ENCODE assay signal across 2 cellular contexts in the genomic region with DNA sequence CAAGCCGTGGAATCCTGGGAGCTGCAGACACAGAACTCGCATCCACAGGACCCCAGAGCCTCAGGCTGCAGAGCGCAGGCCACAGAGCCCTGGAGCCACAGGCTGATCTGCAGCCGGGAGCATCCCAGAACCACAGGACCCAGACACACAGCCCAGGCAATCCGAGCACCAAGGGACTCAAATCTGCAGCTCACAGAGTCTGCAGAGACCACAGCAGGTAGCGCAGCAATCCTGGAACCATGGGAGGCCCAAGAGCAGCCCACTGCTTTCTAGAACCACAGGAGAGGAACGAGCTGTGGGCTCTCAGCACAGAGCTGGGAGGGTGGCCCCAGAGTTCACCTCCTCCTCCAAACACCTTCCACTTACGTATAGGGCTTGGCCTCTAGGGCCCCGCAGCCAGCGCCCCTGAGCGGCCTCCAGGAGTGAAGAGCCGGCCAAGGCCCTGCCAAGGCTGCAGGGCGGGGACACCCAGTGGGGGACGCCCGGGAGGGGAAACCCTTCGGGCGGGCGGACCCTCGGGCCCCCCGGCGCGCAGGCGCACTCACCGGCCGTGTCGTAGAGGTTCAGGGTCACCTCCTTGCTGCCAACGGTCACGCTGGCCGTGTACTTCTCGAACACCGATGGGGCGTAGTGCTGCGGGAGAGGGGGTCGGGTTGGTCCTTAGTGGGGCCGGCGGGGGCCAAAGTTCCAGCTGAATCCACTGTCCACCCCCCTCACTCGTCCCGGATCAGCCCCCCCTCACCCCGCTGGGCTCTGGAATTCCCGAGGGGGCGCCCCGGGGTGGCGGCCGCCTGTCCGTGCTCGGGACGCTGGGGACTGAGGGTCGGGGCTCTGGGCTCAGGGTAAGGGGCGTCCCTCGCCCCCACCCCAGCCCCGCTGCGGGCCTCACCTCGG.
TF ChIP-seq lines count a peak whose summit lies in the region.

No MANE protein-coding gene starts in this region.

TF ChIP-seq in WTC11, 78 proteins besides CTCF, POLR2A, EP300 and RAD21 (continued from another document):
- TF ChIP-seq, protein P1, sequence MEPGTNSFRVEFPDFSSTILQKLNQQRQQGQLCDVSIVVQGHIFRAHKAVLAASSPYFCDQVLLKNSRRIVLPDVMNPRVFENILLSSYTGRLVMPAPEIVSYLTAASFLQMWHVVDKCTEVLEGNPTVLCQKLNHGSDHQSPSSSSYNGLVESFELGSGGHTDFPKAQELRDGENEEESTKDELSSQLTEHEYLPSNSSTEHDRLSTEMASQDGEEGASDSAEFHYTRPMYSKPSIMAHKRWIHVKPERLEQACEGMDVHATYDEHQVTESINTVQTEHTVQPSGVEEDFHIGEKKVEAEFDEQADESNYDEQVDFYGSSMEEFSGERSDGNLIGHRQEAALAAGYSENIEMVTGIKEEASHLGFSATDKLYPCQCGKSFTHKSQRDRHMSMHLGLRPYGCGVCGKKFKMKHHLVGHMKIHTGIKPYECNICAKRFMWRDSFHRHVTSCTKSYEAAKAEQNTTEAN (CRISPR knock-in tag; IDR thresholded peaks at IDR 0.05) = peak; percentile 78; the same call in 1 of the 2 replicates
- no peak for TF ChIP-seq FOXP1 (CRISPR knock-in tag; IDR thresholded peaks at IDR 0.05; ENCODE audit: borderline replicate concordance)
- TF ChIP-seq ZNF317 (CRISPR knock-in tag; IDR thresholded peaks at IDR 0.05; ENCODE audit: borderline replicate concordance, low read depth) = 0 out of 2 replicates have a peak, but pooled peaks have one; percentile 10
- peak; percentile 9; the same call in 1 of the 2 replicates for TF ChIP-seq TEAD1 (CRISPR knock-in tag; IDR thresholded peaks at IDR 0.05)
- 0 out of 2 replicates have a peak, but pooled peaks have one; percentile 65 for TF ChIP-seq NR3C1 (CRISPR knock-in tag; conservative IDR thresholded peaks at IDR 0.05; ENCODE audit: low read depth)
- no peak for TF ChIP-seq ZNF416 (CRISPR knock-in tag; IDR thresholded peaks at IDR 0.05)
- TF ChIP-seq ZNF671 (CRISPR knock-in tag; IDR thresholded peaks at IDR 0.05) = no peak
- TF ChIP-seq ZNF423 (CRISPR knock-in tag; IDR thresholded peaks at IDR 0.05) = peak; percentile 8; the same call in 1 of the 2 replicates

TF ChIP-seq in neural cell, 6 proteins besides CTCF, POLR2A, EP300 and RAD21:
- TF ChIP-seq, protein P2, sequence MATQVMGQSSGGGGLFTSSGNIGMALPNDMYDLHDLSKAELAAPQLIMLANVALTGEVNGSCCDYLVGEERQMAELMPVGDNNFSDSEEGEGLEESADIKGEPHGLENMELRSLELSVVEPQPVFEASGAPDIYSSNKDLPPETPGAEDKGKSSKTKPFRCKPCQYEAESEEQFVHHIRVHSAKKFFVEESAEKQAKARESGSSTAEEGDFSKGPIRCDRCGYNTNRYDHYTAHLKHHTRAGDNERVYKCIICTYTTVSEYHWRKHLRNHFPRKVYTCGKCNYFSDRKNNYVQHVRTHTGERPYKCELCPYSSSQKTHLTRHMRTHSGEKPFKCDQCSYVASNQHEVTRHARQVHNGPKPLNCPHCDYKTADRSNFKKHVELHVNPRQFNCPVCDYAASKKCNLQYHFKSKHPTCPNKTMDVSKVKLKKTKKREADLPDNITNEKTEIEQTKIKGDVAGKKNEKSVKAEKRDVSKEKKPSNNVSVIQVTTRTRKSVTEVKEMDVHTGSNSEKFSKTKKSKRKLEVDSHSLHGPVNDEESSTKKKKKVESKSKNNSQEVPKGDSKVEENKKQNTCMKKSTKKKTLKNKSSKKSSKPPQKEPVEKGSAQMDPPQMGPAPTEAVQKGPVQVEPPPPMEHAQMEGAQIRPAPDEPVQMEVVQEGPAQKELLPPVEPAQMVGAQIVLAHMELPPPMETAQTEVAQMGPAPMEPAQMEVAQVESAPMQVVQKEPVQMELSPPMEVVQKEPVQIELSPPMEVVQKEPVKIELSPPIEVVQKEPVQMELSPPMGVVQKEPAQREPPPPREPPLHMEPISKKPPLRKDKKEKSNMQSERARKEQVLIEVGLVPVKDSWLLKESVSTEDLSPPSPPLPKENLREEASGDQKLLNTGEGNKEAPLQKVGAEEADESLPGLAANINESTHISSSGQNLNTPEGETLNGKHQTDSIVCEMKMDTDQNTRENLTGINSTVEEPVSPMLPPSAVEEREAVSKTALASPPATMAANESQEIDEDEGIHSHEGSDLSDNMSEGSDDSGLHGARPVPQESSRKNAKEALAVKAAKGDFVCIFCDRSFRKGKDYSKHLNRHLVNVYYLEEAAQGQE (IDR thresholded peaks at IDR 0.05; ENCODE audit: borderline replicate concordance) = no peak
- no peak for TF ChIP-seq POLR2AphosphoS5 (IDR thresholded peaks at IDR 0.05)
- no peak for TF ChIP-seq TAF1 (IDR thresholded peaks at IDR 0.05; ENCODE audit: low read depth)
- no peak for TF ChIP-seq SMC3 (conservative IDR thresholded peaks at IDR 0.05; ENCODE audit: poor library complexity)
- no peak for TF ChIP-seq EZH2 (IDR thresholded peaks at IDR 0.05; ENCODE audit: borderline replicate concordance, insufficient read depth, low read length, poor library complexity, severe bottlenecking)
- no peak for TF ChIP-seq MXI1 (conservative IDR thresholded peaks at IDR 0.05; ENCODE audit: poor library complexity, severe bottlenecking)
